Comparison of ENCODE assay signal across 12 cellular contexts in the genomic region with DNA sequence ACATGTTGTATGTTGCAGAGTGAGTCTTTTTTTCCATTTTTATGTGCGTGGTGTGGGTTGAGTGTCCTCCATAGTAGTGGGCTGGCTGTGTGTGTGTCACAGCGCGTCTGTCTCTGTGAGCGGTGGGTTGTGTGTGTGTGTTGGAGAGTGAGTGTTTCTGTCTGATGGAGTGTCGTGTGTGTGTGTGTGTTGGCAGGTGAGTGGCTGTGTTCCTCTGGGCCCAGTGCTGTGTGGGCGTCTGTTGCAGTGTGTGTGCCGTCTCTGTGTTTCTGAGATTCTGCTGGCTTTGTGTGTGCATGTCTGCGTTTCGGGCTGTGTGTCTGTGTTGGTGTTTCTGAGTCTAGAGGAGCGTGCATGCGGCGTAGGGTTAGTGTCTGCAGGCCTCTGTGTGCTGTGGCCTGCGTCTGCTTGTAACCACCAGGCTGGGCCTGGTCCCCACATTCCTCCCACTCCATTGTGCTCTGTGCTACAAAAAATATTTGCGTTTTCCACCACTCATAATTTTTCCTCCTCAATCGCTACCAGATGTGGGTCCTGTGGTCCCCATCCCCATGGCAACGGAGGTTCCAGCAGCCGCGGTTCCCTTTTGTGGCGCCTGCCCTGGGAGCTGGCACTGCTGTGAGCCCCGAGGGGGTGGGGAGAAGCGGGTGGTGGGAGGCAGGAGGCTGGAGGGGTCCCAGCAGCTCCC. TPM values are rescaled to one million over a fixed set of nuclear protein-coding genes. Genes with fewer than 3 reads are reported as not detected.
A peak's percentile ranks its signal among the peaks of the same experiment; 100 is the strongest.
DNase-seq lines count a peak whose midpoint lies in the region; ATAC-seq and TF ChIP-seq lines count a peak whose summit lies in the region.
"Had no signal": no experiment of that assay in that cellular context is flagged by ENCODE, and none has a peak within 500 bp of the region (broad histone marks: within the 10 kb centered on the region; RNA-seq: fewer than 3 reads in every experiment).

No MANE protein-coding gene starts in this region.

- no peaks in the 10 kb centered on the region for H3K9me3 ChIP-seq in left lung

- H3K27me3 Mint-ChIP-seq in activated naive CD8-positive, alpha-beta T cell treated with anti-CD3 and anti-CD28 coated beads, Interleukin-2, amount 50 U/mL, for 24 hours: peaks cover 16% of the 10 kb centered on the region

- no peak for TF ChIP-seq CTCF in AG04449 (IDR thresholded peaks at IDR 0.05; ENCODE audit: insufficient read depth, low read length, missing control alignments)
- no peak for TF ChIP-seq CTCF in left lung (IDR thresholded peaks at IDR 0.05)
- TF ChIP-seq CTCF in GM10248 (IDR thresholded peaks at IDR 0.05; ENCODE audit: control extremely low read depth, extremely low read depth, low read depth, missing control alignments): no peak

- no peak overlapping the region for H3K4me3 Mint-ChIP-seq in activated naive CD8-positive, alpha-beta T cell treated with anti-CD3 and anti-CD28 coated beads, Interleukin-2, amount 50 U/mL, for 24 hours
- H3K4me3 Mint-ChIP-seq: activated T-cell treated with anti-CD3 and anti-CD28 coated beads, Interleukin-2, amount 50 U/mL, for 4 hours; T-helper 1 cell treated with Interleukin-12 subunit alpha and Interleukin-12 subunit beta and Interleukin-4 antibody, amounts not matched to agents 30 μg/mL and 1 μg/mL, for 36 hours had no signal

- H3K4me3 ChIP-seq in AG04449 (ENCODE audit: low read depth, low read length): no peak overlapping the region
- no peak overlapping the region for H3K4me3 ChIP-seq in left lung

- no peaks in the 10 kb centered on the region for H3K36me3 Mint-ChIP-seq in activated naive CD8-positive, alpha-beta T cell treated with anti-CD3 and anti-CD28 coated beads, Interleukin-2, amount 50 U/mL, for 24 hours (ENCODE audit: low read depth)

- peak; percentile 38 for DNase-seq in AG04449 (ENCODE audit: low read depth, low spot score)
- peak; percentile 89 for DNase-seq in GM03348 (ENCODE audit: low spot score)
- DNase-seq in activated naive CD8-positive, alpha-beta T cell treated with anti-CD3 and anti-CD28 coated beads, Interleukin-2, amount 50 U/mL, for 24 hours: no peak
- peak; percentile 40 to 56 for DNase-seq in left lung
- no peak for DNase-seq in NCI-H526 (lab: John Stamatoyannopoulos, UW)
- DNase-seq in amniotic stem cell (lab: John Stamatoyannopoulos, UW): no peak
- DNase-seq in left lobe of liver (ENCODE audit: low spot score): no peak
- no peak for DNase-seq in GM10248 (ENCODE audit: extremely low spot score)
- DNase-seq: activated T-cell treated with anti-CD3 and anti-CD28 coated beads, Interleukin-2, amount 50 U/mL, for 4 hours; dermis blood vessel endothelial cell; stimulated activated naive CD4-positive, alpha-beta T cell had no signal

- H3K4me1 ChIP-seq in left lung: peaks cover 3 to 20% of the 10 kb centered on the region in 2 donors

- H3K4me1 Mint-ChIP-seq in activated naive CD8-positive, alpha-beta T cell treated with anti-CD3 and anti-CD28 coated beads, Interleukin-2, amount 50 U/mL, for 24 hours: peaks cover 3% of the 10 kb centered on the region

- POLR2A ChIA-PET in AG04449 (lab: Yijun Ruan, JAX) (interaction anchor here (1.5 kb wide), 1 partner anchor 16 kb away, joined by 5 read pairs; no protein-coding TSS in a partner anchor), GM10248 (lab: Yijun Ruan, JAX) (no interaction called here)

- peak overlapping the region in 1 of 2 donors; percentile 33 for H3K27ac ChIP-seq in left lung

- H3K9me3 Mint-ChIP-seq in activated naive CD8-positive, alpha-beta T cell treated with anti-CD3 and anti-CD28 coated beads, Interleukin-2, amount 50 U/mL, for 24 hours: no peaks in the 10 kb centered on the region
- H3K9me3 Mint-ChIP-seq: activated T-cell treated with anti-CD3 and anti-CD28 coated beads, Interleukin-2, amount 50 U/mL, for 4 hours; T-helper 1 cell treated with Interleukin-12 subunit alpha and Interleukin-12 subunit beta and Interleukin-4 antibody, amounts not matched to agents 30 μg/mL and 1 μg/mL, for 36 hours had no signal

- ATAC-seq in activated naive CD8-positive, alpha-beta T cell treated with anti-CD3 and anti-CD28 coated beads, Interleukin-2, amount 50 U/mL, for 24 hours: peak; percentile 43
- ATAC-seq in left lung (peak; percentile 4), left lobe of liver (no peak)

- CTCF ChIA-PET in AG04449 (lab: Yijun Ruan, JAX) (interaction anchor here (0.7 to 3.7 kb wide), 7 partner anchors 10 to 153 kb away, joined by 3 to 11 read pairs (median 3); no protein-coding TSS in a partner anchor), GM10248 (lab: Yijun Ruan, JAX) (no interaction called here)

- H3K27me3 ChIP-seq in left lung: peaks cover 6 to 42% of the 10 kb centered on the region in 2 donors

- H3K27ac Mint-ChIP-seq in activated naive CD8-positive, alpha-beta T cell treated with anti-CD3 and anti-CD28 coated beads, Interleukin-2, amount 50 U/mL, for 24 hours: no peak overlapping the region
- H3K27ac Mint-ChIP-seq: T-helper 1 cell treated with Interleukin-12 subunit alpha and Interleukin-12 subunit beta and Interleukin-4 antibody, amounts not matched to agents 30 μg/mL and 1 μg/mL, for 36 hours had no signal

- intact Hi-C loops in left lung (cut with DNase I): loop anchor here in 1 of 2 donors (10.0 kb wide), 1 partner anchor 72 kb away; a partner anchor contains a TSS

- peaks cover 0 to 6% of the 10 kb centered on the region in 2 donors for H3K36me3 ChIP-seq in left lung

RNA-seq across cellular contexts. Expression of a gene that starts 15.2 kb away (rescaled TPM):
- total RNA-seq in left lung: 10 to 100 TPM; 22.9 to 24.1 TPM
- total RNA-seq in left lobe of liver: 2.2 TPM

RNA-seq across cellular contexts. Expression of a gene that starts 28.5 kb away (rescaled TPM):
- total RNA-seq in left lung (10 to 100 TPM; 11.0 to 13.5 TPM), left lobe of liver (5.7 TPM)

Comparison
In these comparisons a context has a peak if more than half of its experiments do, and no peak if none do; other contexts are left out.
1. DNase-seq: peak in AG04449 (single experiment), GM03348 (single experiment) and left lung (2 of 2); none in activated naive CD8-positive, alpha-beta T cell treated with anti-CD3 and anti-CD28 coated beads, Interleukin-2, amount 50 U/mL, for 24 hours (single experiment), NCI-H526 (0 of 2), amniotic stem cell (single experiment), left lobe of liver (single experiment) and GM10248 (single experiment).